ENCODE assay signal across 1 cellular context in genomic region chr14:100071545-100071944, GRCh38.
A peak's percentile ranks its signal among the peaks of the same experiment; 100 is the strongest.
TF ChIP-seq lines count a peak whose summit lies in the region.

No MANE protein-coding gene starts in this region.

TF ChIP-seq in neural cell, 6 proteins besides CTCF, POLR2A, EP300 and RAD21:
- TF ChIP-seq EZH2 (IDR thresholded peaks at IDR 0.05; ENCODE audit: borderline replicate concordance, insufficient read depth, low read length, poor library complexity, severe bottlenecking) (no peak), TAF1 (IDR thresholded peaks at IDR 0.05; ENCODE audit: low read depth) (no peak), POLR2AphosphoS5 (IDR thresholded peaks at IDR 0.05) (no peak), REST (IDR thresholded peaks at IDR 0.05; ENCODE audit: borderline replicate concordance) (no peak), MXI1 (conservative IDR thresholded peaks at IDR 0.05; ENCODE audit: poor library complexity, severe bottlenecking) (peak; percentile 13)
